In the genomic region with DNA sequence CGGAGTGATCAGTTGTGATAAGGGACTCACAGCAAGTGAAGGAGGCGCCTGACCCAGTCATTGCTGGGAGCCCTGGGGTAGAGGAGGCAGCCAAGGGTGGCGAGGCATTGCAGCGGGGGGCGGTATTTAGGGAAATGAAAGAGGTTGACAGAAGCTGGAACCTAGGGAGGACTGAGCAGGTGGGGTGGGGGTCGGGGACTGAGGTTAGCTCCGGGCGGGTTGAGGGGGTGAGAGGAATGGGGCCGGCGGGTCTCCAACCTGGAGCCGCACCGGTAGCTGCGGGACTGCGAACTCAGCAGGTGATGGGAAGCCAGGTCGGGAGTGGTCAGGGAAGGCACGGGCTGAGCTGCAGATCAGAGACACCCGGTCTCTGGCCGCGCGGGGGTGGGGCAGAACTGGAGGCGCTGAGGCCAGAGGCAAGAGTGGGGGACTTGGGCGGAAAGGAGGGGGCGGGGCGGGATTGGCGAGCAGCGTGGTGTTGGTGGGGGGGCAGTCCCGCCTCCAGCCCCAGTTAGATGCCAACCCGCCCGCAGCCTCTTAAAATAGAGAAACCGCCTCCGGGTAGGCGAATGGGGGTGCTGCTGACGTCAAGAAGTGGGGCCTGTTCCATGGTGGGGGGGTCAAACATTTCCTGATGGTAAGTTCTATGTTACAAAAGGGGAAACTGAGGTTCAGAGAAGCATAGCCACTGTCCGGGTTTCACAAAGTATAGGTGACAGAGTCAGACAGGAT, we compare ENCODE assay signal across 8 cellular contexts. TPM values are rescaled to one million over a fixed set of nuclear protein-coding genes. Genes with fewer than 3 reads are reported as not detected.
DNase-seq lines count a peak whose midpoint lies in the region; ATAC-seq and TF ChIP-seq lines count a peak whose summit lies in the region.

No MANE protein-coding gene starts in this region.

- no peaks in the 10 kb centered on the region for H3K27me3 Mint-ChIP-seq in T-helper 17 cell

- H3K27ac Mint-ChIP-seq in T-helper 17 cell = peak overlapping the region; percentile 89

- peak; percentile 49 for ATAC-seq in HG02938 (IDR thresholded peaks at IDR 0.05; ENCODE audit: unreplicated experiment)
- ATAC-seq in T-helper 17 cell = peak; percentile 28
- ATAC-seq in esophagus mucosa = peak; percentile 41

- no peak for TF ChIP-seq EP300 in stomach (IDR thresholded peaks at IDR 0.05)

- TF ChIP-seq CTCF in stomach (IDR thresholded peaks at IDR 0.05) (no peak), foreskin fibroblast (IDR thresholded peaks at IDR 0.05; ENCODE audit: low read depth, low read length) (no peak)

- peaks cover 0 to 41% (median 17%) of the 10 kb centered on the region in 3 donors for H3K27me3 ChIP-seq in stomach

- peak overlapping the region; percentile 24 to 51 (median 48) for H3K4me3 ChIP-seq in stomach
- no peak overlapping the region for H3K4me3 ChIP-seq in foreskin fibroblast (ENCODE audit: low read depth in 1 of 2, low read length in 2 of 2)

- H3K9me3 ChIP-seq in T-helper 17 cell (ENCODE audit: control insufficient read depth, low read length, poor library complexity, severe bottlenecking) (no peaks in the 10 kb centered on the region), stomach (no peaks in the 10 kb centered on the region)

- H3K4me1 ChIP-seq in stomach = peaks cover 20 to 32% (median 27%) of the 10 kb centered on the region in 4 donors

- no peak overlapping the region for H3K27ac ChIP-seq in stomach

- intact Hi-C loops in stomach (cut with DNase I; ENCODE audit: low total_unique reads) = no loop called here

- no peaks in the 10 kb centered on the region for H3K36me3 ChIP-seq in stomach

- no peak for TF ChIP-seq POLR2A in stomach (IDR thresholded peaks at IDR 0.05)

- peak; percentile 4 for DNase-seq in NCI-H748 (lab: John Stamatoyannopoulos, UW; ENCODE audit: unreplicated experiment)
- no peak for DNase-seq in NCI-H748 treated with DMSO at 0.1 percent for 48 hours (lab: John Stamatoyannopoulos, UW)
- peak in 2 of 3 donors; percentile 36 to 40 for DNase-seq in T-helper 17 cell
- DNase-seq in stomach = peak; percentile 32
- no peak for DNase-seq in NCI-H1105 treated with DMSO at 0.1 percent for 48 hours (lab: John Stamatoyannopoulos, UW)
- DNase-seq in foreskin fibroblast = no peak

- H3K4me1 Mint-ChIP-seq in T-helper 17 cell = peaks cover 30% of the 10 kb centered on the region

- H3K36me3 Mint-ChIP-seq in T-helper 17 cell (ENCODE audit: low read depth) = no peaks in the 10 kb centered on the region

- peak overlapping the region; percentile 93 for H3K4me3 Mint-ChIP-seq in T-helper 17 cell

- 6 to 11% (median 7%) methylated on average over 33 to 34 of the region's 34 CpGs for WGBS in stomach, 5 donors

RNA-seq across cellular contexts. Expression of a gene that starts 1.5 kb away (rescaled TPM):
- total RNA-seq in T-helper 17 cell (10 to 100 TPM; 38.2 to 50.8 TPM), esophagus mucosa (3.2 TPM), stomach (10 to 100 TPM in 3 of 5 donors, 1 to 10 TPM in 2; 1.7 to 29.0 (median 10.7) TPM)
- polyA plus RNA-seq in stomach = 1 to 10 TPM; 1.8 to 4.0 (median 1.9) TPM

RNA-seq across cellular contexts. Expression of a gene that starts 12.3 kb away (rescaled TPM):
- 10 to 100 TPM; 56.7 to 71.1 TPM for total RNA-seq in T-helper 17 cell
- 0.36 TPM for total RNA-seq in esophagus mucosa
- total RNA-seq in stomach = 1 to 10 TPM in 1 of 5 donors, under 1 TPM in 1, not detected in 3; 0.18 to 9.3 TPM
- under 1 TPM in 2 of 3 donors, not detected in 1; 0.68 to 0.87 TPM for polyA plus RNA-seq in stomach

RNA-seq across cellular contexts. Expression of a gene that starts 53.9 kb away (rescaled TPM):
- 1 to 10 TPM; 8.6 to 9.1 TPM for total RNA-seq in T-helper 17 cell
- total RNA-seq in esophagus mucosa = 35.6 TPM
- 100 to 1,000 TPM in 1 of 5 donors, 10 to 100 TPM in 3, 1 to 10 TPM in 1; 6.6 to 490 (median 22.2) TPM for total RNA-seq in stomach
- polyA plus RNA-seq in stomach = 1 to 10 TPM; 2.0 to 5.5 (median 2.6) TPM

Comparison
In these comparisons a context has a peak if more than half of its experiments do, and no peak if none do; other contexts are left out.
1. DNase-seq: peak in NCI-H748 (single experiment), T-helper 17 cell (2 of 3) and stomach (single experiment); none in NCI-H748 treated with DMSO at 0.1 percent for 48 hours (single experiment), NCI-H1105 treated with DMSO at 0.1 percent for 48 hours (single experiment) and foreskin fibroblast (0 of 2).
2. H3K4me3 ChIP-seq: peak in stomach (4 of 4); none in foreskin fibroblast (0 of 2).
3. RNA of a gene that starts 12.3 kb away (total RNA-seq): 56.7 to 71.1 TPM in T-helper 17 cell; 0.36 TPM in esophagus mucosa (single experiment) and 0.18 to 9.3 TPM in stomach; every median in the first group is over 4 times any median in the second.
4. Peak in every context shown above with its lines, with median percentiles within 50 percentile points of each other: ATAC-seq.